Comparison of ENCODE assay signal across 15 cellular contexts in genomic region chr1:118291686-118292085, GRCh38.
DNase-seq lines count a peak whose midpoint lies in the region; ATAC-seq and TF ChIP-seq lines count a peak whose summit lies in the region.
"Had no signal": no experiment of that assay in that cellular context is flagged by ENCODE, and none has a peak within 500 bp of the region (broad histone marks: within the 10 kb centered on the region; RNA-seq: fewer than 3 reads in every experiment).

No MANE protein-coding gene starts in this region.

- TF ChIP-seq CTCF in GM23338 (conservative IDR thresholded peaks at IDR 0.05; ENCODE audit: low read depth in 2 of 2) (no peak), heart right ventricle (IDR thresholded peaks at IDR 0.05) (no peak), osteoblast (IDR thresholded peaks at IDR 0.05; ENCODE audit: extremely low read depth, low read depth, low read length) (no peak), RWPE1 (conservative IDR thresholded peaks at IDR 0.05; ENCODE audit: low read depth) (no peak)

- H3K9me2 ChIP-seq in GM23338 (ENCODE audit: insufficient read depth), result no peaks in the 10 kb centered on the region

- DNase-seq in GM23338 (ENCODE audit: low spot score) (no peak), heart right ventricle (no peak), osteoblast (ENCODE audit: insufficient read length, low spot score, missing footprints) (no peak), RWPE1 (ENCODE audit: low spot score) (no peak), inferior parietal cortex (ENCODE audit: extremely low spot score) (no peak), OCI-M2 (lab: John Stamatoyannopoulos, UW; ENCODE audit: unreplicated experiment) (no peak)
- DNase-seq: AML-193, COR-L47, NCI-H1417, NCI-H187 treated with DMSO at 0.1 percent for 48 hours, NCI-H526 treated with DMSO at 0.1 percent for 48 hours had no signal

- no peak overlapping the region for H3K4me3 Mint-ChIP-seq in GM23338
- H3K4me3 Mint-ChIP-seq: CD14-positive monocyte had no signal

- no peaks in the 10 kb centered on the region for H3K4me1 ChIP-seq in GM23338 (ENCODE audit: insufficient read depth)
- peaks cover 0 to 16% (median 0%) of the 10 kb centered on the region in 9 donors for H3K4me1 ChIP-seq in heart right ventricle
- H3K4me1 ChIP-seq in osteoblast (ENCODE audit: insufficient read depth, low read length), result peaks cover 2% of the 10 kb centered on the region
- H3K4me1 ChIP-seq in skeletal muscle tissue (ENCODE audit: control insufficient read depth in 3 of 3, insufficient read depth in 3 of 3, low read length in 3 of 3), result peaks cover 48 to 62% (median 49%) of the 10 kb centered on the region in 3 donors

- POLR2A ChIA-PET in RWPE1 (lab: Yijun Ruan, JAX; ENCODE audit: low non-redundant PET), result interaction anchor here (0.6 kb wide), 1 partner anchor 173 kb away, joined by 4 read pairs; no protein-coding TSS in a partner anchor

- H3K9me3 Mint-ChIP-seq in GM23338, result no peaks in the 10 kb centered on the region

- peak overlapping the region in 2 of 3 donors; percentile 25 to 28 for H3K9ac ChIP-seq in skeletal muscle tissue (ENCODE audit: low read depth in 1 of 3, low read length in 3 of 3)

- H3K4me3 ChIP-seq in GM23338 (no peak overlapping the region), heart right ventricle (no peak overlapping the region), osteoblast (ENCODE audit: insufficient read depth, low read length) (no peak overlapping the region), skeletal muscle tissue (ENCODE audit: low read length in 3 of 3) (peak overlapping the region in 1 of 3 donors; percentile 1)
- H3K4me3 ChIP-seq: HAP-1 had no signal

- ATAC-seq in GM23338 (no peak), heart right ventricle (peak in 7 of 8 donors; percentile 38 to 83 (median 71))

- H3K27ac ChIP-seq in GM23338 (ENCODE audit: low read depth) (no peak overlapping the region), heart right ventricle (no peak overlapping the region), osteoblast (ENCODE audit: low read depth, low read length) (no peak overlapping the region), skeletal muscle tissue (ENCODE audit: low read depth, low read length) (peak overlapping the region; percentile 99), RWPE1 (no peak overlapping the region)
- H3K27ac ChIP-seq: HL-60 had no signal

- no peaks in the 10 kb centered on the region for H3F3A ChIP-seq in GM23338 (replicated peaks; ENCODE audit: low read depth)

- WGBS in heart right ventricle, 2 donors, result 62 to 66% methylated on average over 6 of the region's 6 CpGs

- no peaks in the 10 kb centered on the region for H3K36me3 ChIP-seq in GM23338 (ENCODE audit: insufficient read depth)
- no peaks in the 10 kb centered on the region for H3K36me3 ChIP-seq in heart right ventricle
- H3K36me3 ChIP-seq in osteoblast (ENCODE audit: insufficient read depth, low read length), result no peaks in the 10 kb centered on the region
- no peaks in the 10 kb centered on the region for H3K36me3 ChIP-seq in skeletal muscle tissue (ENCODE audit: control insufficient read depth in 3 of 3, insufficient read depth in 3 of 3, low read length in 3 of 3)
- H3K36me3 ChIP-seq: HAP-1 had no signal

- H3K27me3 Mint-ChIP-seq in GM23338 (ENCODE audit: insufficient read depth, low read depth, poor library complexity), result peaks cover 2% of the 10 kb centered on the region

- no peaks in the 10 kb centered on the region for H3K36me3 Mint-ChIP-seq in GM23338 (ENCODE audit: low read depth)
- H3K36me3 Mint-ChIP-seq: CD14-positive monocyte had no signal

- H2AFZ ChIP-seq in GM23338 (peak overlapping the region; percentile 40; the same call in 1 of the 2 replicates), osteoblast (ENCODE audit: low read length) (peak overlapping the region; percentile 52)

- H3K4me1 Mint-ChIP-seq in GM23338, result no peaks in the 10 kb centered on the region; the same call in 2 of the 3 replicates
- H3K4me1 Mint-ChIP-seq: CD14-positive monocyte had no signal

- H3K4me2 ChIP-seq in GM23338, result no peak overlapping the region
- no peak overlapping the region for H3K4me2 ChIP-seq in osteoblast (ENCODE audit: insufficient read depth, low read length)

- H3K9me3 ChIP-seq in heart right ventricle (no peaks in the 10 kb centered on the region), osteoblast (ENCODE audit: low read depth, low read length) (no peaks in the 10 kb centered on the region), skeletal muscle tissue (ENCODE audit: control insufficient read depth in 3 of 3, low read length in 3 of 3) (no peaks in the 10 kb centered on the region)
- H3K9me3 ChIP-seq: HAP-1 had no signal

- intact Hi-C loops in heart right ventricle (cut with DNase I), result no loop called here

- H3K27me3 ChIP-seq in GM23338 (ENCODE audit: insufficient read depth), result no peaks in the 10 kb centered on the region
- H3K27me3 ChIP-seq in heart right ventricle, result no peaks in the 10 kb centered on the region
- no peaks in the 10 kb centered on the region for H3K27me3 ChIP-seq in osteoblast (ENCODE audit: insufficient read depth, low read length)
- H3K27me3 ChIP-seq in skeletal muscle tissue (ENCODE audit: control insufficient read depth in 3 of 3, insufficient read depth in 3 of 3, low read length in 3 of 3), result no peaks in the 10 kb centered on the region

- H4K20me1 ChIP-seq in GM23338 (replicated peaks; ENCODE audit: insufficient read depth), result no peaks in the 10 kb centered on the region
- H4K20me1 ChIP-seq in osteoblast (ENCODE audit: insufficient read depth, low read length), result no peaks in the 10 kb centered on the region

- H3K79me2 ChIP-seq in GM23338 (replicated peaks; ENCODE audit: insufficient read depth) (no peaks in the 10 kb centered on the region), osteoblast (ENCODE audit: insufficient read depth, low read length) (no peaks in the 10 kb centered on the region)

- CTCF ChIA-PET in RWPE1 (lab: Yijun Ruan, JAX), result no interaction called here

- no peak overlapping the region for H3K27ac Mint-ChIP-seq in GM23338
- H3K27ac Mint-ChIP-seq: CD14-positive monocyte had no signal

TF ChIP-seq in GM23338, 12 proteins besides CTCF, POLR2A, EP300 and RAD21 (continues in another document):
- TF ChIP-seq, protein P1, sequence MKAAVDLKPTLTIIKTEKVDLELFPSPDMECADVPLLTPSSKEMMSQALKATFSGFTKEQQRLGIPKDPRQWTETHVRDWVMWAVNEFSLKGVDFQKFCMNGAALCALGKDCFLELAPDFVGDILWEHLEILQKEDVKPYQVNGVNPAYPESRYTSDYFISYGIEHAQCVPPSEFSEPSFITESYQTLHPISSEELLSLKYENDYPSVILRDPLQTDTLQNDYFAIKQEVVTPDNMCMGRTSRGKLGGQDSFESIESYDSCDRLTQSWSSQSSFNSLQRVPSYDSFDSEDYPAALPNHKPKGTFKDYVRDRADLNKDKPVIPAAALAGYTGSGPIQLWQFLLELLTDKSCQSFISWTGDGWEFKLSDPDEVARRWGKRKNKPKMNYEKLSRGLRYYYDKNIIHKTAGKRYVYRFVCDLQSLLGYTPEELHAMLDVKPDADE (IDR thresholded peaks at IDR 0.05), result no peak
